20 cellular contexts compared by ENCODE assay signal in the genomic region with DNA sequence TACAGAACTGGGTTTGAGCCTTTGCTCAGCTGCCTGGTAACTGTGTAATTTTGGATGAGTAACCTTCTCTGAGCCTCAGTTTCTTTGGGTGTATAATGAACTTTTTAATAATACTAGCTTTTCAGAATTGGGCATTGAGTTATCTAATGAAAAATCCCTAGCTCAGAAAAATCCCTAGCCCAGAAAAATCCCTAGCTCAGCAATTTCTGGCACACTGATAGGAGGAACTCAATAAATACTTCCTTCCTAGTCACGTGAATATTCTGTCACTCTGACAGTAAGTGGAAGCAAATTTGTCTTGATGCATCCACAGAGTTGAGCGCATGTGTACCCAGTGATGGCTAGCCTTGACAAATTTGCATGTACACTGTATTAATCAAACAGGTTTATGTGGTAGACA.
A peak's percentile ranks its signal among the peaks of the same experiment; 100 is the strongest.
DNase-seq lines count a peak whose midpoint lies in the region; TF ChIP-seq lines count a peak whose summit lies in the region.
"Had no signal": no experiment of that assay in that cellular context is flagged by ENCODE, and none has a peak within 500 bp of the region (broad histone marks: within the 10 kb centered on the region; RNA-seq: fewer than 3 reads in every experiment).

No MANE protein-coding gene starts in this region.

- peaks cover 10% of the 10 kb centered on the region for H3K4me1 ChIP-seq in A673 (ENCODE audit: insufficient read depth, low read length, poor library complexity, severe bottlenecking)
- H3K4me1 ChIP-seq: BE2C, HAP-1 had no signal

- no peaks in the 10 kb centered on the region for H3K9me2 ChIP-seq in neural cell (ENCODE audit: insufficient read depth, low read length)

- no peaks in the 10 kb centered on the region for H3K27me3 ChIP-seq in A673 (replicated peaks; ENCODE audit: insufficient read depth, low read depth, low read length, poor library complexity)
- H3K27me3 ChIP-seq in neural cell (ENCODE audit: insufficient read depth, low read depth, low read length) = no peaks in the 10 kb centered on the region
- H3K27me3 ChIP-seq: BE2C; BLaER1 treated with 17β-estradiol and CSF1 and Interleukin-3, amounts not matched to agents 10 nM and 100 nM had no signal

- BruUV-seq in A673 (replicated peaks; lab: Mats Ljungman, UMichigan) = no TSS peak

- no peaks in the 10 kb centered on the region for H4K20me1 ChIP-seq in neural cell (ENCODE audit: insufficient read depth)
- H4K20me1 ChIP-seq: BLaER1 treated with 17β-estradiol and CSF1 and Interleukin-3, amounts not matched to agents 10 nM and 100 nM had no signal

- POLR2A ChIA-PET in A673 (lab: Charles Lee; ENCODE audit: low non-redundant PET) = no interaction called here

- DNase-seq in A673 (ENCODE audit: low spot score) (peak; percentile 24), SK-N-MC (ENCODE audit: low read depth, low spot score) (no peak), LoVo (ENCODE audit: low spot score) (no peak), NCI-H1694 treated with DMSO at 0.1 percent for 48 hours (lab: John Stamatoyannopoulos, UW) (no peak), NOMO-1 treated with dmso at 0.1 percent for 144 hours (lab: John Stamatoyannopoulos, UW; ENCODE audit: unreplicated experiment) (no peak)
- DNase-seq: ACHN; AML-193; BE2C; CD4-positive, alpha-beta T cell; CD8-positive, alpha-beta memory T cell; DMS 273 treated with DMSO at 0.1 percent for 48 hours; DMS79; EL; GDM1; HFFc6 had no signal

- no peak overlapping the region for H3K4me2 ChIP-seq in neural cell (ENCODE audit: low read length)
- H3K4me2 ChIP-seq: GM23338 had no signal

- no peak overlapping the region for H3K4me3 ChIP-seq in A673 (ENCODE audit: low read depth, low read length, poor library complexity, severe bottlenecking)
- no peak overlapping the region for H3K4me3 ChIP-seq in SK-N-MC
- H3K4me3 ChIP-seq in neural cell (ENCODE audit: low read length) = no peak overlapping the region
- H3K4me3 ChIP-seq: BLaER1 treated with 17β-estradiol and CSF1 and Interleukin-3, amounts not matched to agents 10 nM and 100 nM; GM12878; GM23338; HAP-1 had no signal

- TF ChIP-seq RAD21 in neural cell (conservative IDR thresholded peaks at IDR 0.05) = no peak

- peak; percentile 23 for TF ChIP-seq EP300 in neural cell (conservative IDR thresholded peaks at IDR 0.05; ENCODE audit: poor library complexity, severe bottlenecking)

- no peak overlapping the region for H2AFZ ChIP-seq in neural cell (ENCODE audit: low read depth, low read length)
- H2AFZ ChIP-seq: GM23338 had no signal

- no peaks in the 10 kb centered on the region for H3K79me2 ChIP-seq in neural cell (replicated peaks; ENCODE audit: insufficient read depth, low read length)

- TF ChIP-seq CTCF in A673 (conservative IDR thresholded peaks at IDR 0.05; ENCODE audit: low read depth, low read length) (no peak), neural cell (IDR thresholded peaks at IDR 0.05; ENCODE audit: poor library complexity, severe bottlenecking) (no peak)

- H3K27ac ChIP-seq in A673 (ENCODE audit: low read depth, low read length, poor library complexity, severe bottlenecking) (peak overlapping the region; percentile 8), SK-N-MC (peak overlapping the region; percentile 50; the same call in 1 of the 2 replicates), neural cell (ENCODE audit: low read length) (no peak overlapping the region)

- H3F3A ChIP-seq in neural cell (ENCODE audit: insufficient read depth, low read length, poor library complexity, severe bottlenecking) = no peaks in the 10 kb centered on the region

- no peaks in the 10 kb centered on the region for H3K9me3 ChIP-seq in A673 (ENCODE audit: low read depth, low read length, poor library complexity, severe bottlenecking)
- no peaks in the 10 kb centered on the region for H3K9me3 ChIP-seq in SK-N-MC (ENCODE audit: low read depth, low read length)
- no peaks in the 10 kb centered on the region for H3K9me3 ChIP-seq in neural cell (ENCODE audit: low read length)
- H3K9me3 ChIP-seq: BE2C; BLaER1 treated with 17β-estradiol and CSF1 and Interleukin-3, amounts not matched to agents 10 nM and 100 nM; HAP-1 had no signal

- intact Hi-C loops in A673 (cut with micrococcal nuclease; ENCODE audit: unreplicated experiment) = no loop called here

- no peak overlapping the region for H3K9ac ChIP-seq in SK-N-MC (ENCODE audit: insufficient read length)
- H3K9ac ChIP-seq in neural cell (ENCODE audit: low read length) = no peak overlapping the region
- H3K9ac ChIP-seq: BLaER1 treated with 17β-estradiol and CSF1 and Interleukin-3, amounts not matched to agents 10 nM and 100 nM had no signal

- CTCF ChIA-PET in A673 (lab: Charles Lee) = no interaction called here

- H3K36me3 ChIP-seq in A673 (ENCODE audit: insufficient read depth, low read length, poor library complexity, severe bottlenecking) (no peaks in the 10 kb centered on the region), SK-N-MC (ENCODE audit: insufficient read depth, low read length) (no peaks in the 10 kb centered on the region), neural cell (ENCODE audit: insufficient read depth, low read length) (no peaks in the 10 kb centered on the region)
- H3K36me3 ChIP-seq: BE2C; BLaER1 treated with 17β-estradiol and CSF1 and Interleukin-3, amounts not matched to agents 10 nM and 100 nM; HAP-1 had no signal

TF ChIP-seq in neural cell, 6 proteins besides CTCF, POLR2A, EP300 and RAD21:
- TF ChIP-seq EZH2 (IDR thresholded peaks at IDR 0.05; ENCODE audit: borderline replicate concordance, insufficient read depth, low read length, poor library complexity, severe bottlenecking) = no peak
- TF ChIP-seq, protein P1, sequence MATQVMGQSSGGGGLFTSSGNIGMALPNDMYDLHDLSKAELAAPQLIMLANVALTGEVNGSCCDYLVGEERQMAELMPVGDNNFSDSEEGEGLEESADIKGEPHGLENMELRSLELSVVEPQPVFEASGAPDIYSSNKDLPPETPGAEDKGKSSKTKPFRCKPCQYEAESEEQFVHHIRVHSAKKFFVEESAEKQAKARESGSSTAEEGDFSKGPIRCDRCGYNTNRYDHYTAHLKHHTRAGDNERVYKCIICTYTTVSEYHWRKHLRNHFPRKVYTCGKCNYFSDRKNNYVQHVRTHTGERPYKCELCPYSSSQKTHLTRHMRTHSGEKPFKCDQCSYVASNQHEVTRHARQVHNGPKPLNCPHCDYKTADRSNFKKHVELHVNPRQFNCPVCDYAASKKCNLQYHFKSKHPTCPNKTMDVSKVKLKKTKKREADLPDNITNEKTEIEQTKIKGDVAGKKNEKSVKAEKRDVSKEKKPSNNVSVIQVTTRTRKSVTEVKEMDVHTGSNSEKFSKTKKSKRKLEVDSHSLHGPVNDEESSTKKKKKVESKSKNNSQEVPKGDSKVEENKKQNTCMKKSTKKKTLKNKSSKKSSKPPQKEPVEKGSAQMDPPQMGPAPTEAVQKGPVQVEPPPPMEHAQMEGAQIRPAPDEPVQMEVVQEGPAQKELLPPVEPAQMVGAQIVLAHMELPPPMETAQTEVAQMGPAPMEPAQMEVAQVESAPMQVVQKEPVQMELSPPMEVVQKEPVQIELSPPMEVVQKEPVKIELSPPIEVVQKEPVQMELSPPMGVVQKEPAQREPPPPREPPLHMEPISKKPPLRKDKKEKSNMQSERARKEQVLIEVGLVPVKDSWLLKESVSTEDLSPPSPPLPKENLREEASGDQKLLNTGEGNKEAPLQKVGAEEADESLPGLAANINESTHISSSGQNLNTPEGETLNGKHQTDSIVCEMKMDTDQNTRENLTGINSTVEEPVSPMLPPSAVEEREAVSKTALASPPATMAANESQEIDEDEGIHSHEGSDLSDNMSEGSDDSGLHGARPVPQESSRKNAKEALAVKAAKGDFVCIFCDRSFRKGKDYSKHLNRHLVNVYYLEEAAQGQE (IDR thresholded peaks at IDR 0.05; ENCODE audit: borderline replicate concordance) = no peak
- no peak for TF ChIP-seq TAF1 (IDR thresholded peaks at IDR 0.05; ENCODE audit: low read depth)
- TF ChIP-seq MXI1 (conservative IDR thresholded peaks at IDR 0.05; ENCODE audit: poor library complexity, severe bottlenecking) = no peak
- no peak for TF ChIP-seq SMC3 (conservative IDR thresholded peaks at IDR 0.05; ENCODE audit: poor library complexity)
- TF ChIP-seq POLR2AphosphoS5 (IDR thresholded peaks at IDR 0.05) = no peak
